In the genomic region with DNA sequence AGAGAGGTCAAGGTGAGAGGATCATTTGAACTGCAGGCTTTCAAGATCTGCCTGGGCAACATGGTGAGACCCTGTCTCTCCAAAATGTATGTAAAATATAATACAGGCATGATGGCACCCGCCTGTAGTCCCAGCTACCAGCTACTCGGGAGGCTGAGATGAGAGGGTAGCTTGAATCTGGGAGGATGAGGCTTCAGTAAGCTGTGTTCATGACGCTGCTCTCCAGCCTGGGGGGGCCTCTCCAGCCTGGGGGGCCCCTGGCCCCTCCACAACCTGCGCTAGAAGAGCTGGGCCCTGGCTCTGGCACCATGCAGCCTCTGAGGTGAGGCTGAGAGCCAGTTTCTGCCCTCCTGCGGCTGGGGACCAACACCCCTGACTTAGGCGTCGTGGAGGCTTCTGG, we compare ENCODE assay signal across 8 cellular contexts.
DNase-seq lines count a peak whose midpoint lies in the region; ATAC-seq and TF ChIP-seq lines count a peak whose summit lies in the region.
"Not testable (repeated sequence)": the region's sequence is repeated elsewhere in the genome, so short reads cannot be mapped to it uniquely, and the experiment has no call there.

No MANE protein-coding gene starts in this region.

- ATAC-seq in lower lobe of right lung (peak in 1 of 2 donors; percentile 41), sciatic nerve (peak; percentile 41), aorta (ENCODE audit: low FRiP score) (peak; percentile 57)

- WGBS in hepatocyte (ENCODE audit: low lambda C conversion rate, missing lambda C conversion rate) = 55% methylated on average over 4 of the region's 7 CpGs
- WGBS in aorta, 2 donors = 64 to 68% methylated on average over 4 of the region's 7 CpGs

- H3K9me2 ChIP-seq in hepatocyte (replicated peaks; ENCODE audit: insufficient read depth) = not testable (repeated sequence)

- TF ChIP-seq CTCF in hepatocyte (IDR thresholded peaks at IDR 0.05; ENCODE audit: poor library complexity); lower lobe of right lung (IDR thresholded peaks at IDR 0.05): not testable (repeated sequence)

- not testable (repeated sequence) for H3K9me3 ChIP-seq in hepatocyte (ENCODE audit: low read depth); lower lobe of right lung; aorta (ENCODE audit: control insufficient read depth, low read length)

- not testable (repeated sequence) for H3K4me3 ChIP-seq in hepatocyte; lower lobe of right lung; aorta (ENCODE audit: low read length in 2 of 2)

- not testable (repeated sequence) for H3K79me2 ChIP-seq in hepatocyte

- not testable (repeated sequence) for H2AFZ ChIP-seq in hepatocyte

- not testable (repeated sequence) for H3K4me1 ChIP-seq in hepatocyte (ENCODE audit: insufficient read depth); lower lobe of right lung; aorta (ENCODE audit: control insufficient read depth in 1 of 2, insufficient read depth in 2 of 2, low read length in 2 of 2)

- H3K36me3 ChIP-seq in hepatocyte (replicated peaks; ENCODE audit: insufficient read depth, low read depth); lower lobe of right lung; aorta (ENCODE audit: control insufficient read depth in 1 of 2, insufficient read depth in 2 of 2, low read length in 1 of 2): not testable (repeated sequence)

- intact Hi-C loops in lower lobe of right lung (cut with DNase I); sciatic nerve (cut with DNase I); aorta (cut with DNase I): not testable (repeated sequence)

- not testable (repeated sequence) for H3K27me3 ChIP-seq in hepatocyte; lower lobe of right lung (ENCODE audit: low read depth); aorta (ENCODE audit: control insufficient read depth in 1 of 2, insufficient read depth in 2 of 2, low read length in 1 of 2)

- H3K27ac ChIP-seq in hepatocyte; lower lobe of right lung; aorta (ENCODE audit: low read depth in 1 of 2, low read length in 2 of 2): not testable (repeated sequence)

- H3K4me2 ChIP-seq in hepatocyte = not testable (repeated sequence)

- DNase-seq in Ammon's horn (ENCODE audit: low spot score) = peak; percentile 1
- peak; percentile 0 for DNase-seq in HT-29 (ENCODE audit: low spot score)
- DNase-seq in RPMI8226 = peak; percentile 2
- DNase-seq in dedifferentiated amniotic fluid mesenchymal stem cell (ENCODE audit: extremely low spot score) = peak; percentile 13
- peak; percentile 1 for DNase-seq in hepatocyte (ENCODE audit: low spot score)
- peak; percentile 12 for DNase-seq in lower lobe of right lung
- peak; percentile 40 for DNase-seq in sciatic nerve (ENCODE audit: low spot score)
- DNase-seq in aorta = peak in 1 of 2 donors; percentile 17

- not testable (repeated sequence) for H4K20me1 ChIP-seq in hepatocyte (ENCODE audit: insufficient read depth, poor library complexity, severe bottlenecking)
